Comparison of ENCODE assay signal across 8 cellular contexts in genomic region chr6:82248233-82248735, GRCh38. TPM values are rescaled to one million over a fixed set of nuclear protein-coding genes. Genes with fewer than 3 reads are reported as not detected.
DNase-seq lines count a peak whose midpoint lies in the region; TF ChIP-seq lines count a peak whose summit lies in the region.

No MANE protein-coding gene starts in this region.

- H3K36me3 Mint-ChIP-seq in activated naive CD4-positive, alpha-beta T cell treated with anti-CD3 and anti-CD28 coated beads, Interleukin-2, amount 50 U/mL, for 24 hours, result peaks cover 12% of the 10 kb centered on the region
- H3K36me3 Mint-ChIP-seq in H9 (ENCODE audit: insufficient read depth in 1 of 3, low read depth in 3 of 3), result peaks cover 2 to 20% (median 4%) of the 10 kb centered on the region in 3 experiments; a peak in 4 of 7 replicates

- peaks cover 10% of the 10 kb centered on the region for H3K23me2 ChIP-seq in H9 (ENCODE audit: insufficient read length, low read depth, low read length, poor library complexity, severe bottlenecking)

- no peak overlapping the region for H3K23ac ChIP-seq in H9 (ENCODE audit: insufficient read length, low read depth, low read length)

- no peak overlapping the region for H3K56ac ChIP-seq in H9 (ENCODE audit: insufficient read length, low read depth, low read length)

- H3K9ac ChIP-seq in H9 (ENCODE audit: extremely low read depth, insufficient read length, low read length) (peak overlapping the region; percentile 73), adipocyte (ENCODE audit: low read length) (peak overlapping the region; percentile 98), iPS-15b (ENCODE audit: low read depth, low read length) (peak overlapping the region; percentile 63), skeletal muscle satellite cell (ENCODE audit: low read depth, low read length) (peak overlapping the region; percentile 97)

- no peaks in the 10 kb centered on the region for H4K20me1 ChIP-seq in H9 (ENCODE audit: control insufficient read depth, insufficient read depth, insufficient read length)

- H3K4me3 ChIP-seq in LNCaP clone FGC (ENCODE audit: low read depth, low read length) (peak overlapping the region; percentile 79), adipocyte (ENCODE audit: low read length) (peak overlapping the region; percentile 91), iPS-15b (ENCODE audit: low read depth, low read length) (peak overlapping the region; percentile 90), skeletal muscle satellite cell (ENCODE audit: low read length) (peak overlapping the region; percentile 83)

- peak overlapping the region; percentile 97 for H3K27ac Mint-ChIP-seq in activated naive CD4-positive, alpha-beta T cell treated with anti-CD3 and anti-CD28 coated beads, Interleukin-2, amount 50 U/mL, for 24 hours
- H3K27ac Mint-ChIP-seq in H9, result peak overlapping the region; percentile 89 to 92 (median 89)

- H2BK12ac ChIP-seq in H9 (ENCODE audit: insufficient read length, low read depth, low read length), result no peak overlapping the region

- H3K27ac ChIP-seq in H9 (ENCODE audit: insufficient read length, low read depth, low read length), result peak overlapping the region; percentile 28

- H3K27me3 Mint-ChIP-seq in activated naive CD4-positive, alpha-beta T cell treated with anti-CD3 and anti-CD28 coated beads, Interleukin-2, amount 50 U/mL, for 24 hours, result no peaks in the 10 kb centered on the region
- H3K27me3 Mint-ChIP-seq in H9 (ENCODE audit: low read depth), result no peaks in the 10 kb centered on the region

- no peak overlapping the region for H2AFZ ChIP-seq in H9 (ENCODE audit: low read length)

- no peak overlapping the region for H4K8ac ChIP-seq in H9 (replicated peaks; ENCODE audit: insufficient read length, low read depth, low read length)

- H3K4me2 ChIP-seq in H9 (ENCODE audit: insufficient read depth, insufficient read length, low read length), result peak overlapping the region; percentile 91
- peak overlapping the region; percentile 85 for H3K4me2 ChIP-seq in skeletal muscle satellite cell (ENCODE audit: low read length)

- H4K5ac ChIP-seq in H9 (ENCODE audit: insufficient read length, low read depth, low read length), result no peak overlapping the region

- no peak overlapping the region for H3T11ph ChIP-seq in H9 (ENCODE audit: low read length)

- peaks cover 10% of the 10 kb centered on the region for H3K36me3 ChIP-seq in adipocyte (ENCODE audit: control insufficient read depth, insufficient read depth, low read length, severe bottlenecking)
- H3K36me3 ChIP-seq in iPS-15b (ENCODE audit: control insufficient read depth, insufficient read depth, low read length), result no peaks in the 10 kb centered on the region
- no peaks in the 10 kb centered on the region for H3K36me3 ChIP-seq in skeletal muscle satellite cell (ENCODE audit: insufficient read depth, low read length)

- H3K9me3 ChIP-seq in H9 (ENCODE audit: control insufficient read depth, low read depth, low read length), result no peaks in the 10 kb centered on the region
- H3K9me3 ChIP-seq in adipocyte (ENCODE audit: control insufficient read depth, low read length), result no peaks in the 10 kb centered on the region
- H3K9me3 ChIP-seq in iPS-15b (ENCODE audit: control insufficient read depth, insufficient read depth, low read length), result no peaks in the 10 kb centered on the region
- H3K9me3 ChIP-seq in skeletal muscle satellite cell (replicated peaks; ENCODE audit: low read length), result no peaks in the 10 kb centered on the region

- no peak overlapping the region for H2BK20ac ChIP-seq in H9 (ENCODE audit: low read depth, low read length, poor library complexity, severe bottlenecking)

- WGBS in H9 (ENCODE audit: extremely low coverage, insufficient read length, low lambda C conversion rate), result no CpG with 5 or more reads among the region's 11 CpGs

- H3K4me3 Mint-ChIP-seq in activated naive CD4-positive, alpha-beta T cell treated with anti-CD3 and anti-CD28 coated beads, Interleukin-2, amount 50 U/mL, for 24 hours, result peak overlapping the region; percentile 91
- H3K4me3 Mint-ChIP-seq in H9, result peak overlapping the region; percentile 93 to 97

- H3K9me3 Mint-ChIP-seq in activated naive CD4-positive, alpha-beta T cell treated with anti-CD3 and anti-CD28 coated beads, Interleukin-2, amount 50 U/mL, for 24 hours, result no peaks in the 10 kb centered on the region
- no peaks in the 10 kb centered on the region for H3K9me3 Mint-ChIP-seq in H9

- H3K18ac ChIP-seq in H9 (ENCODE audit: insufficient read length, low read depth, low read length), result peak overlapping the region; percentile 60

- H3K4me1 Mint-ChIP-seq in activated naive CD4-positive, alpha-beta T cell treated with anti-CD3 and anti-CD28 coated beads, Interleukin-2, amount 50 U/mL, for 24 hours, result peaks cover 37% of the 10 kb centered on the region
- H3K4me1 Mint-ChIP-seq in H9, result peaks cover 26 to 27% of the 10 kb centered on the region in 2 experiments

- no peak overlapping the region for H2BK120ac ChIP-seq in H9 (ENCODE audit: low read depth, low read length, poor library complexity, severe bottlenecking)

- H3K27me3 ChIP-seq in H9 (ENCODE audit: insufficient read depth, low read length) (no peaks in the 10 kb centered on the region), adipocyte (replicated peaks; ENCODE audit: control insufficient read depth, insufficient read depth, low read length) (no peaks in the 10 kb centered on the region), iPS-15b (ENCODE audit: control insufficient read depth, insufficient read depth, low read length) (no peaks in the 10 kb centered on the region), skeletal muscle satellite cell (ENCODE audit: control insufficient read depth, insufficient read depth, low read length) (no peaks in the 10 kb centered on the region)

- peaks cover 9% of the 10 kb centered on the region; the same call in 1 of the 2 replicates for H3K79me2 ChIP-seq in H9 (ENCODE audit: insufficient read depth, low read length)

- no peak overlapping the region for H2BK15ac ChIP-seq in H9 (ENCODE audit: low read depth, low read length)

- peak overlapping the region; percentile 75 for H3K14ac ChIP-seq in H9 (ENCODE audit: insufficient read depth, low read length)

- H2AK5ac ChIP-seq in H9 (ENCODE audit: insufficient read length, low read length), result no peak overlapping the region

- peaks cover 2% of the 10 kb centered on the region for H3K79me1 ChIP-seq in H9 (ENCODE audit: insufficient read depth, low read depth, low read length, poor library complexity, severe bottlenecking)

- no peak overlapping the region for H2BK5ac ChIP-seq in H9 (ENCODE audit: insufficient read length, low read length)

- peaks cover 4% of the 10 kb centered on the region; the same call in 1 of the 2 replicates for H3K4me1 ChIP-seq in H9 (ENCODE audit: insufficient read depth, low read length)
- peaks cover 37% of the 10 kb centered on the region for H3K4me1 ChIP-seq in adipocyte (ENCODE audit: control insufficient read depth, insufficient read depth, low read length)
- H3K4me1 ChIP-seq in iPS-15b (ENCODE audit: control insufficient read depth, insufficient read depth, low read length), result no peaks in the 10 kb centered on the region
- H3K4me1 ChIP-seq in skeletal muscle satellite cell (ENCODE audit: control insufficient read depth, insufficient read depth, low read length), result peaks cover 17% of the 10 kb centered on the region

- TF ChIP-seq CTCF in H9 (conservative IDR thresholded peaks at IDR 0.05) (no peak), LNCaP clone FGC (IDR thresholded peaks at IDR 0.05; ENCODE audit: control insufficient read depth, extremely low read depth, insufficient read depth) (no peak)

- no peak overlapping the region for H3K4ac ChIP-seq in H9 (ENCODE audit: low read depth, low read length)

- DNase-seq in activated naive CD4-positive, alpha-beta T cell (lab: John Stamatoyannopoulos, UW), result no peak
- DNase-seq in H9, result no peak
- no peak for DNase-seq in LNCaP clone FGC (ENCODE audit: low read depth)
- DNase-seq in adipocyte (ENCODE audit: low read depth), result peak; percentile 38
- DNase-seq in NK-92 (lab: John Stamatoyannopoulos, UW; ENCODE audit: unreplicated experiment), result no peak

- H4K91ac ChIP-seq in H9 (ENCODE audit: insufficient read length, low read depth, low read length), result no peak overlapping the region

RNA-seq across cellular contexts. Expression of gene IBTK, which starts 0.7 kb away (rescaled TPM):
- 17.1 and 17.8 TPM in 2 replicates for total RNA-seq in H9 (2021)
- total RNA-seq in skeletal muscle satellite cell (2012; rRNA removed), result 53.1 and 63.4 TPM in 2 replicates
